ENCODE assay signal across 1 cellular context in the genomic region with DNA sequence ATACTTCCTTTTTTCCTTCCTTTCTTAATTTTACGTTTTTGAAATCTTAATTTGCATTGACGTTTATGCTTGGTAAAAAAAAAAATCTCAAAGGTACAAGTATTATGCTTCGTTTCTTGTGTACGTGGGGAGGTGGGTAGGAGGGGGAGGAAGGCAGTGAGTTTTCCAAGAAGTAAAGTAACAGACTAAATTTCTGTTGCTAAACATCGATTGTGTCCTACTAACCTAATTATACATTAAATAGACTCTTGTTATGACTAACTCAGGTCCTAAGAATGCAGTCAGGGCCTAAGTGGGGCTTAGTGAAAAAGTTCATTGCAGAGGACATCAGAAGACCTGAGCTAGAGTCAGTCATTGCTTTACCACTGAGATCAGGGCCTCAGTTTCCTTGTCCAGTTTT.
TF ChIP-seq lines count a peak whose summit lies in the region.

No MANE protein-coding gene starts in this region.

TF ChIP-seq in GM23338, 12 proteins besides CTCF, POLR2A, EP300 and RAD21 (continued from another document):
- TF ChIP-seq, protein P1, sequence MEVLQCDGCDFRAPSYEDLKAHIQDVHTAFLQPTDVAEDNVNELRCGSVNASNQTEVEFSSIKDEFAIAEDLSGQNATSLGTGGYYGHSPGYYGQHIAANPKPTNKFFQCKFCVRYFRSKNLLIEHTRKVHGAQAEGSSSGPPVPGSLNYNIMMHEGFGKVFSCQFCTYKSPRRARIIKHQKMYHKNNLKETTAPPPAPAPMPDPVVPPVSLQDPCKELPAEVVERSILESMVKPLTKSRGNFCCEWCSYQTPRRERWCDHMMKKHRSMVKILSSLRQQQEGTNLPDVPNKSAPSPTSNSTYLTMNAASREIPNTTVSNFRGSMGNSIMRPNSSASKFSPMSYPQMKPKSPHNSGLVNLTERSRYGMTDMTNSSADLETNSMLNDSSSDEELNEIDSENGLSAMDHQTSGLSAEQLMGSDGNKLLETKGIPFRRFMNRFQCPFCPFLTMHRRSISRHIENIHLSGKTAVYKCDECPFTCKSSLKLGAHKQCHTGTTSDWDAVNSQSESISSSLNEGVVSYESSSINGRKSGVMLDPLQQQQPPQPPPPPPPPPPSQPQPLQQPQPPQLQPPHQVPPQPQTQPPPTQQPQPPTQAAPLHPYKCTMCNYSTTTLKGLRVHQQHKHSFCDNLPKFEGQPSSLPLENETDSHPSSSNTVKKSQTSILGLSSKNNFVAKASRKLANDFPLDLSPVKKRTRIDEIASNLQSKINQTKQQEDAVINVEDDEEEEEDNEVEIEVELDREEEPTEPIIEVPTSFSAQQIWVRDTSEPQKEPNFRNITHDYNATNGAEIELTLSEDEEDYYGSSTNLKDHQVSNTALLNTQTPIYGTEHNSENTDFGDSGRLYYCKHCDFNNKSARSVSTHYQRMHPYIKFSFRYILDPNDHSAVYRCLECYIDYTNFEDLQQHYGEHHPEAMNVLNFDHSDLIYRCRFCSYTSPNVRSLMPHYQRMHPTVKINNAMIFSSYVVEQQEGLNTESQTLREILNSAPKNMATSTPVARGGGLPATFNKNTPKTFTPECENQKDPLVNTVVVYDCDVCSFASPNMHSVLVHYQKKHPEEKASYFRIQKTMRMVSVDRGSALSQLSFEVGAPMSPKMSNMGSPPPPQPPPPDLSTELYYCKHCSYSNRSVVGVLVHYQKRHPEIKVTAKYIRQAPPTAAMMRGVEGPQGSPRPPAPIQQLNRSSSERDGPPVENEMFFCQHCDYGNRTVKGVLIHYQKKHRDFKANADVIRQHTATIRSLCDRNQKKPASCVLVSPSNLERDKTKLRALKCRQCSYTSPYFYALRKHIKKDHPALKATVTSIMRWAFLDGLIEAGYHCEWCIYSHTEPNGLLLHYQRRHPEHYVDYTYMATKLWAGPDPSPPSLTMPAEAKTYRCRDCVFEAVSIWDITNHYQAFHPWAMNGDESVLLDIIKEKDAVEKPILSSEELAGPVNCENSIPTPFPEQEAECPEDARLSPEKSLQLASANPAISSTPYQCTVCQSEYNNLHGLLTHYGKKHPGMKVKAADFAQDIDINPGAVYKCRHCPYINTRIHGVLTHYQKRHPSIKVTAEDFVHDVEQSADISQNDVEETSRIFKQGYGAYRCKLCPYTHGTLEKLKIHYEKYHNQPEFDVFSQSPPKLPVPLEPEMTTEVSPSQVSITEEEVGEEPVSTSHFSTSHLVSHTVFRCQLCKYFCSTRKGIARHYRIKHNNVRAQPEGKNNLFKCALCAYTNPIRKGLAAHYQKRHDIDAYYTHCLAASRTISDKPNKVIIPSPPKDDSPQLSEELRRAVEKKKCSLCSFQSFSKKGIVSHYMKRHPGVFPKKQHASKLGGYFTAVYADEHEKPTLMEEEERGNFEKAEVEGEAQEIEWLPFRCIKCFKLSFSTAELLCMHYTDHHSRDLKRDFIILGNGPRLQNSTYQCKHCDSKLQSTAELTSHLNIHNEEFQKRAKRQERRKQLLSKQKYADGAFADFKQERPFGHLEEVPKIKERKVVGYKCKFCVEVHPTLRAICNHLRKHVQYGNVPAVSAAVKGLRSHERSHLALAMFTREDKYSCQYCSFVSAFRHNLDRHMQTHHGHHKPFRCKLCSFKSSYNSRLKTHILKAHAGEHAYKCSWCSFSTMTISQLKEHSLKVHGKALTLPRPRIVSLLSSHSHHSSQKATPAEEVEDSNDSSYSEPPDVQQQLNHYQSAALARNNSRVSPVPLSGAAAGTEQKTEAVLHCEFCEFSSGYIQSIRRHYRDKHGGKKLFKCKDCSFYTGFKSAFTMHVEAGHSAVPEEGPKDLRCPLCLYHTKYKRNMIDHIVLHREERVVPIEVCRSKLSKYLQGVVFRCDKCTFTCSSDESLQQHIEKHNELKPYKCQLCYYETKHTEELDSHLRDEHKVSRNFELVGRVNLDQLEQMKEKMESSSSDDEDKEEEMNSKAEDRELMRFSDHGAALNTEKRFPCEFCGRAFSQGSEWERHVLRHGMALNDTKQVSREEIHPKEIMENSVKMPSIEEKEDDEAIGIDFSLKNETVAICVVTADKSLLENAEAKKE (CRISPR knock-in tag; IDR thresholded peaks at IDR 0.05): no peak
- TF ChIP-seq NANOG (IDR thresholded peaks at IDR 0.05; ENCODE audit: borderline replicate concordance): no peak
